22 cellular contexts compared by ENCODE assay signal in genomic region chr3:173690542-173690941, GRCh38.
DNase-seq lines count a peak whose midpoint lies in the region; ATAC-seq, FAIRE-seq and TF ChIP-seq lines count a peak whose summit lies in the region.
"Had no signal": no experiment of that assay in that cellular context is flagged by ENCODE, and none has a peak within 500 bp of the region (broad histone marks: within the 10 kb centered on the region; RNA-seq: fewer than 3 reads in every experiment).

No MANE protein-coding gene starts in this region.

- H3K36me3 ChIP-seq in A673 (ENCODE audit: insufficient read depth, low read length, poor library complexity, severe bottlenecking) = no peaks in the 10 kb centered on the region
- H3K36me3 ChIP-seq in astrocyte (ENCODE audit: insufficient read depth, low read length) = no peaks in the 10 kb centered on the region
- H3K36me3 ChIP-seq: thyroid gland had no signal

- H3K4me3 ChIP-seq in A673 (ENCODE audit: low read depth, low read length, poor library complexity, severe bottlenecking) (no peak overlapping the region), astrocyte (ENCODE audit: insufficient read depth, low read depth, low read length) (no peak overlapping the region)
- H3K4me3 ChIP-seq: thyroid gland had no signal

- TF ChIP-seq CTCF in A673 (conservative IDR thresholded peaks at IDR 0.05; ENCODE audit: low read depth, low read length) (no peak), HFFc6 (IDR thresholded peaks at IDR 0.05) (no peak), astrocyte (IDR thresholded peaks at IDR 0.05; ENCODE audit: insufficient read depth, low read depth, low read length) (no peak)

- H3K36me3 Mint-ChIP-seq in HFFc6 (ENCODE audit: low read depth) = no peaks in the 10 kb centered on the region
- H3K36me3 Mint-ChIP-seq in astrocyte (ENCODE audit: low read depth, unreplicated experiment) = no peaks in the 10 kb centered on the region
- H3K36me3 Mint-ChIP-seq: activated naive CD8-positive, alpha-beta T cell treated with anti-CD3 and anti-CD28 coated beads for 36 hours; IgD-negative memory B cell had no signal

- no peak for FAIRE-seq in astrocyte (lab: Jason Lieb, UNC)

- BruUV-seq in A673 (replicated peaks; lab: Mats Ljungman, UMichigan) = no TSS peak

- H3K9me3 ChIP-seq in A673 (ENCODE audit: low read depth, low read length, poor library complexity, severe bottlenecking) = no peaks in the 10 kb centered on the region
- no peaks in the 10 kb centered on the region for H3K9me3 ChIP-seq in astrocyte (ENCODE audit: insufficient read depth, low read depth, low read length)
- H3K9me3 ChIP-seq: thyroid gland had no signal

- no peaks in the 10 kb centered on the region for H3K79me2 ChIP-seq in astrocyte (ENCODE audit: insufficient read depth, low read length)

- peak overlapping the region; percentile 19; the same call in 1 of the 2 replicates for H3K27ac Mint-ChIP-seq in HFFc6
- no peak overlapping the region for H3K27ac Mint-ChIP-seq in astrocyte (ENCODE audit: unreplicated experiment)
- H3K27ac Mint-ChIP-seq: activated B cell treated with CpG ODN at 0.5 μM for 24 hours; activated naive CD8-positive, alpha-beta T cell treated with anti-CD3 and anti-CD28 coated beads for 36 hours; CD4-positive, alpha-beta T cell; IgD-negative memory B cell had no signal

- H2AFZ ChIP-seq in astrocyte (ENCODE audit: low read depth, low read length) = no peak overlapping the region

- no peak overlapping the region; the same call in 1 of the 2 replicates for H3K4me3 Mint-ChIP-seq in HFFc6
- no peak overlapping the region for H3K4me3 Mint-ChIP-seq in astrocyte (ENCODE audit: unreplicated experiment)
- H3K4me3 Mint-ChIP-seq: activated B cell treated with CpG ODN at 0.5 μM for 24 hours; activated naive CD8-positive, alpha-beta T cell treated with anti-CD3 and anti-CD28 coated beads for 36 hours; CD4-positive, alpha-beta T cell; IgD-negative memory B cell had no signal

- intact Hi-C loops in A673 (cut with micrococcal nuclease; ENCODE audit: unreplicated experiment) = no loop called here

- peaks cover 34% of the 10 kb centered on the region for H3K4me1 Mint-ChIP-seq in HFFc6 (ENCODE audit: low read depth)
- H3K4me1 Mint-ChIP-seq in astrocyte (ENCODE audit: low read depth, unreplicated experiment) = no peaks in the 10 kb centered on the region
- H3K4me1 Mint-ChIP-seq: activated B cell treated with CpG ODN at 0.5 μM for 24 hours; activated naive CD8-positive, alpha-beta T cell treated with anti-CD3 and anti-CD28 coated beads for 36 hours; IgD-negative memory B cell had no signal

- no peak overlapping the region for H3K4me2 ChIP-seq in astrocyte (ENCODE audit: low read length)

- no peaks in the 10 kb centered on the region for H4K20me1 ChIP-seq in astrocyte (ENCODE audit: insufficient read depth, low read length)

- DNase-seq in A673 (ENCODE audit: low spot score) = peak; percentile 3
- DNase-seq in HFFc6 = peak; percentile 38
- peak; percentile 75 for DNase-seq in astrocyte (ENCODE audit: low read depth)
- DNase-seq in iris pigment epithelial cell (ENCODE audit: low read depth) = peak; percentile 2
- DNase-seq in AG08395 (ENCODE audit: low spot score) = no peak
- DNase-seq in activated CD4-positive, alpha-beta T cell treated with anti-CD3 and anti-CD28 coated beads, Interleukin-2, amount 50 U/mL, for 48 hours = no peak
- no peak for DNase-seq in stimulated activated CD4-positive, alpha-beta T cell treated with anti-CD3 and anti-CD28 coated beads, Interleukin-4, amount 100 ng/mL, for 1 hour
- DNase-seq: activated B cell treated with CpG ODN at 0.5 μM for 24 hours; activated CD8-positive, alpha-beta memory T cell treated with anti-CD3 and anti-CD28 coated beads for 24 hours; activated naive CD8-positive, alpha-beta T cell treated with anti-CD3 and anti-CD28 coated beads for 36 hours; CD4-positive, alpha-beta T cell; DND-41; effector CD4-positive, alpha-beta T cell; H7; hypothalamus; midbrain; NCI-H524 treated with DMSO at 0.1 percent for 48 hours; SIG-M5; stimulated activated CD4-positive, alpha-beta T cell treated with anti-CD3 and anti-CD28 coated beads, Interleukin-12 subunit alpha, Interleukin-12 subunit beta, amount 100 ng/mL, for 4 hours; thyroid gland had no signal

- CTCF ChIA-PET in A673 (lab: Charles Lee) = no interaction called here

- H3K9ac ChIP-seq in astrocyte (ENCODE audit: low read length) = no peak overlapping the region

- H3K27me3 Mint-ChIP-seq in HFFc6 (ENCODE audit: insufficient read depth) = no peaks in the 10 kb centered on the region
- no peaks in the 10 kb centered on the region for H3K27me3 Mint-ChIP-seq in astrocyte (ENCODE audit: low read depth, unreplicated experiment)
- H3K27me3 Mint-ChIP-seq: activated B cell treated with CpG ODN at 0.5 μM for 24 hours; activated naive CD8-positive, alpha-beta T cell treated with anti-CD3 and anti-CD28 coated beads for 36 hours; CD4-positive, alpha-beta T cell; IgD-negative memory B cell had no signal

- no peaks in the 10 kb centered on the region for H3K27me3 ChIP-seq in A673 (replicated peaks; ENCODE audit: insufficient read depth, low read depth, low read length, poor library complexity)
- no peaks in the 10 kb centered on the region for H3K27me3 ChIP-seq in astrocyte (ENCODE audit: insufficient read depth, low read length)
- H3K27me3 ChIP-seq: thyroid gland had no signal

- H3K9me3 Mint-ChIP-seq in HFFc6 = no peaks in the 10 kb centered on the region
- no peaks in the 10 kb centered on the region for H3K9me3 Mint-ChIP-seq in astrocyte (ENCODE audit: unreplicated experiment)
- H3K9me3 Mint-ChIP-seq: activated B cell treated with CpG ODN at 0.5 μM for 24 hours; activated naive CD8-positive, alpha-beta T cell treated with anti-CD3 and anti-CD28 coated beads for 36 hours had no signal

- POLR2A ChIA-PET in A673 (lab: Charles Lee; ENCODE audit: low non-redundant PET) = no interaction called here

- ATAC-seq in HG03565 (IDR thresholded peaks at IDR 0.05; ENCODE audit: unreplicated experiment) = no peak

- H3K4me1 ChIP-seq in A673 (ENCODE audit: insufficient read depth, low read length, poor library complexity, severe bottlenecking) (no peaks in the 10 kb centered on the region), astrocyte (ENCODE audit: insufficient read depth, low read length) (no peaks in the 10 kb centered on the region)
- H3K4me1 ChIP-seq: thyroid gland had no signal

- H3K27ac ChIP-seq in A673 (ENCODE audit: low read depth, low read length, poor library complexity, severe bottlenecking) = no peak overlapping the region
- no peak overlapping the region for H3K27ac ChIP-seq in astrocyte (ENCODE audit: low read depth, low read length)
- H3K27ac ChIP-seq: thyroid gland had no signal

Comparison
In these comparisons a context has a peak if more than half of its experiments do, and no peak if none do; other contexts are left out.
1. DNase-seq: peak in A673 (single experiment), HFFc6 (single experiment), astrocyte (single experiment) and iris pigment epithelial cell (single experiment); none in AG08395 (single experiment), activated CD4-positive, alpha-beta T cell treated with anti-CD3 and anti-CD28 coated beads, Interleukin-2, amount 50 U/mL, for 48 hours (0 of 2) and stimulated activated CD4-positive, alpha-beta T cell treated with anti-CD3 and anti-CD28 coated beads, Interleukin-4, amount 100 ng/mL, for 1 hour (single experiment).